In the genomic region with DNA sequence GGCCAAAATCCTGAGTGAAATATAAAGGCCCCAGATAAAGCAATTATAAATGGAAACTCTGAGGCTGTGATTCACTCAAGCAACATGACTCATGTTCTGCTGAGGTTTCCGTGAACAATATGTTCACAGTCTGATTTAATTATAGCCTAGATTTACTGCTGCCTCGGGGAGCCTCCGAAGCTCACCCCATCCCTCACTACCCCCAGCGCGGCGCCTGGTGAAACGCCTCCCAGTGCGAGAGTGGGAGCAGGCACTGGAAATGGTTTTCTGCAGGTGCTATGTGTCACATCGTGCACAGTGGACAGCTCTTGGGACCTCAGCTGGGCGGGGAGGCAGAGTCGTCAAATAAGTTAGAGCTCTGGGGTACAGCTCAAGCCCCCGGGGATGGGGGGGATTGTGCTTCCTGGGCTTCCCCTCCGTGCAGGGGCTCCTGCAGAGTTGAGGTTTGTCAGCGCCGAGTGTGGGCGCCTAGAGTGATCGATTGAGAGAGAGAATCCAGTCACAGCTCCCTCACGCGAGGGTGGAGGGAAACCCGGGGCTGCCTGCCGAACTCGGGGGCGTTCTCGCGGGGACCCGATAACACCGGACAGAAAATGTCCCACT, we compare ENCODE assay signal across 8 cellular contexts.
DNase-seq lines count a peak whose midpoint lies in the region; ATAC-seq and TF ChIP-seq lines count a peak whose summit lies in the region.

No MANE protein-coding gene starts in this region.

- H3F3A ChIP-seq in GM23248 (ENCODE audit: insufficient read depth) (no peaks in the 10 kb centered on the region), MM.1S (ENCODE audit: insufficient read depth, low read length) (no peaks in the 10 kb centered on the region)

- H3K79me2 ChIP-seq in GM23248 (ENCODE audit: insufficient read depth) (no peaks in the 10 kb centered on the region), MM.1S (ENCODE audit: low read length) (no peaks in the 10 kb centered on the region)

- in situ Hi-C loops in GM23248 (cut with MboI) (no loop called here), gastrocnemius medialis (cut with MboI; ENCODE audit: low sequenced_read_pairs in 4 of 4) (loop anchor here in 1 of 4 donors (25.0 kb wide), 1 partner anchor 111 kb away; no protein-coding TSS in a partner anchor)

- H3K9me3 ChIP-seq in GM23248 (ENCODE audit: low read depth): no peaks in the 10 kb centered on the region
- H3K9me3 ChIP-seq in gastrocnemius medialis: no peaks in the 10 kb centered on the region
- no peaks in the 10 kb centered on the region for H3K9me3 ChIP-seq in MM.1S (replicated peaks; ENCODE audit: insufficient read depth, low read length)

- intact Hi-C loops in gastrocnemius medialis (cut with DNase I; ENCODE audit: low total_unique reads): loop anchor here (5.0 kb wide), 1 partner anchor 41 kb away; no protein-coding TSS in a partner anchor

- H3K9ac ChIP-seq in GM23248 (peak overlapping the region; percentile 36; the same call in 1 of the 2 replicates), MM.1S (ENCODE audit: low read length) (no peak overlapping the region)

- peaks cover 8% of the 10 kb centered on the region for H3K4me1 ChIP-seq in GM23248 (ENCODE audit: insufficient read depth)
- H3K4me1 ChIP-seq in gastrocnemius medialis: peaks cover 15 to 17% of the 10 kb centered on the region in 2 donors
- no peaks in the 10 kb centered on the region for H3K4me1 ChIP-seq in MM.1S (ENCODE audit: low read length)

- no peaks in the 10 kb centered on the region for H3K36me3 ChIP-seq in GM23248 (ENCODE audit: low read depth)
- no peaks in the 10 kb centered on the region for H3K36me3 ChIP-seq in gastrocnemius medialis
- no peaks in the 10 kb centered on the region for H3K36me3 ChIP-seq in MM.1S (replicated peaks; ENCODE audit: insufficient read depth, low read length)

- no peak overlapping the region for H2AFZ ChIP-seq in GM23248
- H2AFZ ChIP-seq in MM.1S (ENCODE audit: low read length): no peak overlapping the region

- WGBS in GM23248 (ENCODE audit: low coverage in 1 of 2, low lambda C conversion rate in 2 of 2, missing lambda C conversion rate in 2 of 2), 2 experiments: 4 to 5% methylated on average over 11 to 27 of the region's 27 CpGs

- no peaks in the 10 kb centered on the region for H3K9me2 ChIP-seq in GM23248 (ENCODE audit: insufficient read depth)
- no peaks in the 10 kb centered on the region for H3K9me2 ChIP-seq in MM.1S (replicated peaks; ENCODE audit: insufficient read depth, low read length)

- H4K20me1 ChIP-seq in GM23248 (ENCODE audit: insufficient read depth) (no peaks in the 10 kb centered on the region), MM.1S (ENCODE audit: insufficient read depth, low read length) (no peaks in the 10 kb centered on the region)

- TF ChIP-seq CTCF in gastrocnemius medialis (IDR thresholded peaks at IDR 0.05 in 4 of 5, conservative IDR thresholded peaks at IDR 0.05 in 1 of 5): no peak
- no peak for TF ChIP-seq CTCF in MM.1S (IDR thresholded peaks at IDR 0.05; ENCODE audit: low read length)

- peak; percentile 80 for DNase-seq in GM23248
- peak; percentile 71 for DNase-seq in RKO (ENCODE audit: low spot score)
- DNase-seq in fibroblast of gingiva (ENCODE audit: low read depth): peak; percentile 52
- DNase-seq in gastrocnemius medialis: peak in 1 of 2 donors; percentile 36
- no peak for DNase-seq in MM.1S
- no peak for DNase-seq in NCI-H1105 (lab: John Stamatoyannopoulos, UW)
- no peak for DNase-seq in COLO668 (lab: John Stamatoyannopoulos, UW; ENCODE audit: unreplicated experiment)

- H3K4me2 ChIP-seq in GM23248 (ENCODE audit: unreplicated experiment) (peak overlapping the region; percentile 53), MM.1S (ENCODE audit: low read depth, low read length) (no peak overlapping the region)

- H3K27me3 ChIP-seq in GM23248 (replicated peaks; ENCODE audit: insufficient read depth) (no peaks in the 10 kb centered on the region; the same call in 1 of the 2 replicates), gastrocnemius medialis (no peaks in the 10 kb centered on the region), MM.1S (replicated peaks; ENCODE audit: insufficient read depth, low read length) (no peaks in the 10 kb centered on the region)

- H3K27ac ChIP-seq in GM23248 (no peak overlapping the region), gastrocnemius medialis (peak overlapping the region; percentile 78 to 85 (median 79)), MM.1S (ENCODE audit: low read length) (no peak overlapping the region)

- H3K4me3 ChIP-seq in GM23248 (peak overlapping the region; percentile 33; the same call in 1 of the 2 replicates), gastrocnemius medialis (no peak overlapping the region), MM.1S (ENCODE audit: low read length) (no peak overlapping the region)

- ATAC-seq in gastrocnemius medialis (peak; percentile 98 to 99), HG03108 (IDR thresholded peaks at IDR 0.05; ENCODE audit: unreplicated experiment) (no peak)

- no peak for TF ChIP-seq POLR2A in gastrocnemius medialis (IDR thresholded peaks at IDR 0.05)

Comparison
In these comparisons a context has a peak if more than half of its experiments do, and no peak if none do; other contexts are left out.
1. DNase-seq: peak in GM23248 (single experiment), RKO (single experiment) and fibroblast of gingiva (single experiment); none in MM.1S (single experiment), NCI-H1105 (single experiment) and COLO668 (single experiment).
2. H3K27ac ChIP-seq: peak in gastrocnemius medialis (4 of 4); none in GM23248 (single experiment) and MM.1S (single experiment).